In genomic region chr1:156212130-156212529, GRCh38 we compare ENCODE assay signal across 8 cellular contexts. TPM values are rescaled to one million over a fixed set of nuclear protein-coding genes. Genes with fewer than 3 reads are reported as not detected.
DNase-seq lines count a peak whose midpoint lies in the region; ATAC-seq, FAIRE-seq and TF ChIP-seq lines count a peak whose summit lies in the region.

No MANE protein-coding gene starts in this region.

- intact Hi-C loops in thyroid gland (cut with DNase I) = no loop called here

- H3K4me1 ChIP-seq in lung (ENCODE audit: control insufficient read depth in 2 of 2, insufficient read depth in 2 of 2, low read length in 2 of 2) = peaks cover 3 to 4% of the 10 kb centered on the region in 2 donors
- H3K4me1 ChIP-seq in thyroid gland = peaks cover 11 to 16% of the 10 kb centered on the region in 2 donors

- TF ChIP-seq CTCF in astrocyte of the spinal cord (IDR thresholded peaks at IDR 0.05; ENCODE audit: low read depth, low read length) = no peak
- no peak for TF ChIP-seq CTCF in lung (IDR thresholded peaks at IDR 0.05; ENCODE audit: control extremely low read depth, extremely low read depth)
- no peak for TF ChIP-seq CTCF in thyroid gland (IDR thresholded peaks at IDR 0.05)

- DNase-seq in activated T-cell treated with anti-CD3 and anti-CD28 coated beads, Interleukin-2, amount 50 U/mL, for 24 hours = no peak
- no peak for DNase-seq in activated T-cell treated with anti-CD3 and anti-CD28 coated beads, Interleukin-2, amount 50 U/mL, for 1 hour
- DNase-seq in astrocyte of the spinal cord (ENCODE audit: low read depth, low spot score) (no peak), lung (ENCODE audit: low spot score) (no peak), thyroid gland (no peak), NCI-H2171 (lab: John Stamatoyannopoulos, UW) (no peak), frontal cortex (ENCODE audit: low spot score in 2 of 2) (no peak), OCI-M2 (lab: John Stamatoyannopoulos, UW; ENCODE audit: unreplicated experiment) (no peak)

- no peaks in the 10 kb centered on the region for H3K27me3 ChIP-seq in lung (ENCODE audit: control insufficient read depth, insufficient read depth)
- no peaks in the 10 kb centered on the region for H3K27me3 ChIP-seq in thyroid gland

- peaks cover 34% of the 10 kb centered on the region for H3K4me1 Mint-ChIP-seq in activated T-cell treated with anti-CD3 and anti-CD28 coated beads, Interleukin-2, amount 50 U/mL, for 24 hours (ENCODE audit: low read depth)

- peak overlapping the region; percentile 64 to 98 for H3K27ac ChIP-seq in lung (ENCODE audit: low read depth in 1 of 2, low read length in 1 of 2)
- H3K27ac ChIP-seq in thyroid gland = peak overlapping the region; percentile 89 to 92 (median 91)

- H3K4me3 Mint-ChIP-seq in activated T-cell treated with anti-CD3 and anti-CD28 coated beads, Interleukin-2, amount 50 U/mL, for 24 hours = peak overlapping the region; percentile 95

- TF ChIP-seq POLR2A in thyroid gland (IDR thresholded peaks at IDR 0.05) = no peak

- H3K9me3 Mint-ChIP-seq in activated T-cell treated with anti-CD3 and anti-CD28 coated beads, Interleukin-2, amount 50 U/mL, for 24 hours = no peaks in the 10 kb centered on the region

- H3K27ac Mint-ChIP-seq in activated T-cell treated with anti-CD3 and anti-CD28 coated beads, Interleukin-2, amount 50 U/mL, for 24 hours = peak overlapping the region; percentile 97

- H3K9me3 ChIP-seq in lung (ENCODE audit: control insufficient read depth in 2 of 2, insufficient read depth in 1 of 2, low read length in 1 of 2) (no peaks in the 10 kb centered on the region), thyroid gland (no peaks in the 10 kb centered on the region)

- H3K36me3 ChIP-seq in lung (ENCODE audit: control insufficient read depth in 2 of 2, insufficient read depth in 2 of 2, low read length in 2 of 2) = peaks cover 0 to 19% of the 10 kb centered on the region in 2 donors
- peaks cover 11 to 13% of the 10 kb centered on the region in 2 donors for H3K36me3 ChIP-seq in thyroid gland

- H3K36me3 Mint-ChIP-seq in activated T-cell treated with anti-CD3 and anti-CD28 coated beads, Interleukin-2, amount 50 U/mL, for 24 hours (ENCODE audit: low read depth) = peaks cover 90% of the 10 kb centered on the region

- 87 to 93% methylated on average over 9 of the region's 9 CpGs for WGBS in lung, 2 donors
- WGBS in thyroid gland, 2 donors = 80 to 83% methylated on average over 9 of the region's 9 CpGs

- in situ Hi-C loops in astrocyte of the spinal cord (cut with HindIII; ENCODE audit: low sequenced_read_pairs) = no loop called here

- FAIRE-seq in frontal cortex (lab: Jason Lieb, UNC) = no peak

- peak overlapping the region; percentile 95 for H3K4me3 ChIP-seq in astrocyte of the spinal cord (ENCODE audit: low read depth, low read length)
- no peak overlapping the region for H3K4me3 ChIP-seq in lung
- peak overlapping the region in 1 of 3 donors; percentile 45 for H3K4me3 ChIP-seq in thyroid gland (replicated peaks in 1 of 3)

- ATAC-seq in lung (ENCODE audit: insufficient read depth, low FRiP score) = no peak

- no peaks in the 10 kb centered on the region for H3K27me3 Mint-ChIP-seq in activated T-cell treated with anti-CD3 and anti-CD28 coated beads, Interleukin-2, amount 50 U/mL, for 24 hours

RNA-seq across cellular contexts. Expression of gene PMF1, which starts 0.7 kb away (rescaled TPM):
- 10 to 100 TPM; 60.0 to 66.9 TPM for total RNA-seq in lung
- 100 to 1,000 TPM in 1 of 2 donors, 10 to 100 TPM in 1; 62.5 to 144 TPM for polyA plus RNA-seq in lung
- total RNA-seq in thyroid gland = 100 to 1,000 TPM in 3 of 4 donors, 10 to 100 TPM in 1; 73.6 to 121 (median 107) TPM
- 26.5 TPM for total RNA-seq in frontal cortex

RNA-seq across cellular contexts. Expression of gene SLC25A44, which starts 18.2 kb away (rescaled TPM):
- 10 to 100 TPM; 10.9 to 28.4 TPM for total RNA-seq in lung
- polyA plus RNA-seq in lung = 10 to 100 TPM in 1 of 2 donors, 1 to 10 TPM in 1; 8.0 to 22.0 TPM
- total RNA-seq in thyroid gland = 10 to 100 TPM; 14.5 to 19.7 (median 17.7) TPM
- 8.6 TPM for total RNA-seq in frontal cortex

RNA-seq across cellular contexts. Expression of gene BGLAP, which starts 29.9 kb away (rescaled TPM):
- 1 to 10 TPM; 1.3 to 1.7 TPM for total RNA-seq in lung
- 1 to 10 TPM in 1 of 2 donors, under 1 TPM in 1; 0.46 to 1.7 TPM for polyA plus RNA-seq in lung
- total RNA-seq in thyroid gland = 1 to 10 TPM in 3 of 4 donors, not detected in 1; 1.0 to 4.4 (median 1.3) TPM
- total RNA-seq in frontal cortex = not detected

RNA-seq across cellular contexts. Expression of gene PAQR6, which starts 35.7 kb away (rescaled TPM):
- total RNA-seq in lung = 1 to 10 TPM; 1.3 to 3.0 TPM
- polyA plus RNA-seq in lung = 1 to 10 TPM; 1.7 to 2.6 TPM
- 1 to 10 TPM in 2 of 4 donors, under 1 TPM in 2; 0.63 to 2.3 (median 1.3) TPM for total RNA-seq in thyroid gland
- total RNA-seq in frontal cortex = 7.7 TPM

RNA-seq across cellular contexts. Expression of gene SEMA4A, which starts 58.7 kb away (rescaled TPM):
- total RNA-seq in lung (10 to 100 TPM; 22.7 to 46.9 TPM), thyroid gland (10 to 100 TPM; 21.5 to 50.8 (median 37.5) TPM), frontal cortex (22.0 TPM)
- polyA plus RNA-seq in lung = 10 to 100 TPM; 26.9 to 54.9 TPM
